9 cellular contexts compared by ENCODE assay signal in the genomic region with DNA sequence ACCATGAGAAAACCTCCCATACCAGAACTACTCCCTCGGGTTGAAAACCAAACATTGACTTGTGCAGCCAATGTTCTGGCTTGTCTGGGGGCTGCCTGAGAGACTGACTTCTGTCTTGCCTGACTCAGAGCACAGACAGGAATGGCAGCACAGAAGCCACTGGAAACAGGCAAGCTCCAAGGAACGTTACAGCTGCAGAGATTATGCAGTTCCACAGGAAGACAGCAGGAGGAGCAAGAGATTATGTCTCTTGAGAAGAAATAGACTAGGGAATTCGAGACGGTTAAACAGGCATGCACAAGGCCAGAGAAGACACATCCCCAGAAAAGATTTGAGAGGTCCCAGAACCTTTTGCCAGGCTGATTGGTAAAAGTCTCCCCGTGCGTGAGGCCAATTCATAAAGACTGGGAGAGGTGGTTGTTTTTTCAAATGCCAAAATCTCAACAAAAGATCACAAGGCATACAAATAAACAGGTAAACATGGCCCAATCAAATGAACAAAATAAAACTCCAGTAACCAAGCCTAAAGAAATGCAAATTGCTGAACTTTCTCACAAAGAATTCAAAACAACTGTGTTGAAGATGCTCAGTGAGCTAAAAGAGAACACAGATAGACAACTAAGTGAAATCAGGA.
DNase-seq lines count a peak whose midpoint lies in the region; ATAC-seq and TF ChIP-seq lines count a peak whose summit lies in the region.
"Had no signal": no experiment of that assay in that cellular context is flagged by ENCODE, and none has a peak within 500 bp of the region (broad histone marks: within the 10 kb centered on the region; RNA-seq: fewer than 3 reads in every experiment).

No MANE protein-coding gene starts in this region.

- POLR2A ChIA-PET in OCI-LY7 (lab: Charles Lee), result no interaction called here
- POLR2A ChIA-PET in naive thymus-derived CD8-positive, alpha-beta T cell (lab: Charles Lee), result no interaction called here

- H3K36me3 Mint-ChIP-seq in HFFc6 (ENCODE audit: low read depth), result no peaks in the 10 kb centered on the region
- H3K36me3 Mint-ChIP-seq in mesothelial cell of epicardium, result peaks cover 5% of the 10 kb centered on the region
- H3K36me3 Mint-ChIP-seq in naive thymus-derived CD8-positive, alpha-beta T cell, result peaks cover 6 to 28% (median 16%) of the 10 kb centered on the region in 3 donors

- H3K4me1 ChIP-seq in OCI-LY7 (ENCODE audit: insufficient read depth, low read length, poor library complexity, severe bottlenecking), result no peaks in the 10 kb centered on the region

- H3K36me3 ChIP-seq in OCI-LY7 (ENCODE audit: insufficient read depth, low read length), result no peaks in the 10 kb centered on the region

- ATAC-seq in HG02885 (IDR thresholded peaks at IDR 0.05; ENCODE audit: poor library complexity, unreplicated experiment), result no peak
- no peak for ATAC-seq in HG03039 (IDR thresholded peaks at IDR 0.05; ENCODE audit: unreplicated experiment)
- ATAC-seq in naive thymus-derived CD8-positive, alpha-beta T cell, result no peak

- H3K9me3 Mint-ChIP-seq in HFFc6, result no peaks in the 10 kb centered on the region; the same call in 1 of the 2 replicates
- peaks cover 35% of the 10 kb centered on the region for H3K9me3 Mint-ChIP-seq in mesothelial cell of epicardium
- peaks cover 0 to 50% (median 28%) of the 10 kb centered on the region in 9 donors for H3K9me3 Mint-ChIP-seq in naive thymus-derived CD8-positive, alpha-beta T cell

- H3K4me1 Mint-ChIP-seq in HFFc6 (ENCODE audit: low read depth) (peaks cover 33% of the 10 kb centered on the region), mesothelial cell of epicardium (peaks cover 11% of the 10 kb centered on the region)
- peaks cover 0 to 15% (median 2%) of the 10 kb centered on the region in 4 donors for H3K4me1 Mint-ChIP-seq in naive thymus-derived CD8-positive, alpha-beta T cell

- no peak overlapping the region for H3K4me2 ChIP-seq in OCI-LY7 (ENCODE audit: low read length)

- H3K27ac ChIP-seq in OCI-LY7 (ENCODE audit: low read depth, low read length, poor library complexity, severe bottlenecking), result no peak overlapping the region

- H3K27me3 Mint-ChIP-seq in HFFc6 (ENCODE audit: insufficient read depth) (no peaks in the 10 kb centered on the region; the same call in 1 of the 2 replicates), mesothelial cell of epicardium (ENCODE audit: low read depth) (peaks cover 13% of the 10 kb centered on the region)
- H3K27me3 Mint-ChIP-seq in naive thymus-derived CD8-positive, alpha-beta T cell, result peaks cover 13 to 75% (median 28%) of the 10 kb centered on the region in 5 donors

- no peak overlapping the region for H2AFZ ChIP-seq in OCI-LY7 (ENCODE audit: low read length)

- peak; percentile 18 for DNase-seq in DMS 273 treated with DMSO at 0.1 percent for 48 hours (lab: John Stamatoyannopoulos, UW)
- DNase-seq in HFFc6, result peak; percentile 76
- DNase-seq in OCI-LY7 (ENCODE audit: low spot score), result peak; percentile 23
- DNase-seq in dermis microvascular lymphatic vessel endothelial cell (ENCODE audit: low read depth in 2 of 2), result peak; percentile 25 to 67
- DNase-seq in mesothelial cell of epicardium (ENCODE audit: low spot score in 2 of 2, unreplicated experiment in 2 of 2), result peak in 1 of 2 experiments; percentile 34
- DNase-seq in naive thymus-derived CD8-positive, alpha-beta T cell, result no peak

- TF ChIP-seq CTCF in HFFc6 (IDR thresholded peaks at IDR 0.05) (peak; percentile 86), OCI-LY7 (conservative IDR thresholded peaks at IDR 0.05; ENCODE audit: low read length) (peak; percentile 75), mesothelial cell of epicardium (IDR thresholded peaks at IDR 0.05; ENCODE audit: unreplicated experiment) (peak; percentile 58)

- BruUV-seq in OCI-LY7 (replicated peaks; lab: Mats Ljungman, UMichigan), result no TSS peak

- H3K9me3 ChIP-seq in OCI-LY7 (ENCODE audit: low read length), result peaks cover 12% of the 10 kb centered on the region; the same call in 1 of the 2 replicates

- H3K27ac Mint-ChIP-seq in HFFc6 (no peak overlapping the region), mesothelial cell of epicardium (no peak overlapping the region)
- no peak overlapping the region for H3K27ac Mint-ChIP-seq in naive thymus-derived CD8-positive, alpha-beta T cell
- H3K27ac Mint-ChIP-seq: T-helper 1 cell treated with Interleukin-12 subunit alpha and Interleukin-12 subunit beta and Interleukin-4 antibody, amounts not matched to agents 30 μg/mL and 1 μg/mL, for 36 hours had no signal

- no peaks in the 10 kb centered on the region for H3K79me2 ChIP-seq in OCI-LY7 (ENCODE audit: insufficient read depth, low read depth, low read length)

- no peak overlapping the region for H3K4me3 Mint-ChIP-seq in HFFc6
- H3K4me3 Mint-ChIP-seq in mesothelial cell of epicardium, result no peak overlapping the region
- H3K4me3 Mint-ChIP-seq in naive thymus-derived CD8-positive, alpha-beta T cell, result no peak overlapping the region
- H3K4me3 Mint-ChIP-seq: T-helper 1 cell treated with Interleukin-12 subunit alpha and Interleukin-12 subunit beta and Interleukin-4 antibody, amounts not matched to agents 30 μg/mL and 1 μg/mL, for 36 hours had no signal

- H4K20me1 ChIP-seq in OCI-LY7 (ENCODE audit: insufficient read depth, low read length), result no peaks in the 10 kb centered on the region

- intact Hi-C loops in OCI-LY7 (cut with micrococcal nuclease; ENCODE audit: unreplicated experiment), result no loop called here

- CTCF ChIA-PET in OCI-LY7 (lab: Charles Lee; ENCODE audit: unreplicated experiment), result no interaction called here

- H3K9me2 ChIP-seq in OCI-LY7 (ENCODE audit: insufficient read depth, low read length), result no peaks in the 10 kb centered on the region

- H3K4me3 ChIP-seq in OCI-LY7 (ENCODE audit: low read depth, low read length, poor library complexity, severe bottlenecking), result no peak overlapping the region

Comparison
In these comparisons a context has a peak if more than half of its experiments do, and no peak if none do; other contexts are left out.
1. DNase-seq: peak in DMS 273 treated with DMSO at 0.1 percent for 48 hours (single experiment), HFFc6 (single experiment), OCI-LY7 (single experiment) and dermis microvascular lymphatic vessel endothelial cell (2 of 2); none in naive thymus-derived CD8-positive, alpha-beta T cell (0 of 10).
2. Peak in every context shown above with its lines, with median percentiles within 50 percentile points of each other: CTCF ChIP-seq.